12 cellular contexts compared by ENCODE assay signal in the genomic region with DNA sequence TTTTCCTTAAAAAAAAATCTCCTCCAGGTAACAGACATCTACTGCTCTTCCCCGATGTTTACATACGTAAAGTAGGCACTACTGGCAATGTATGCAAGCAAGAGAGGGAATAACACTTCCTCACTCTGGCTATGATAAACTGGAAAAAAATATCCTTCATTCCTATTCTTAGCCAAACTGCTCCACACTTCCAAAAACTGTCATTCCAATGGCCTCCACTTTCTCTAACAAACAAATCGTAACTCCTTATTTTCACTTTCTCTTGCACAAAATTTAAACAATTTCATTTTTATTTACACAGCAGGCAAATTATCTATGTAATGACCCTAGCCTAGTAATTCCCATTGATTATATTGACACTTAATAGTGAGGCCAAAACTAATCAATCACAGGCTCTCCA.
A peak's percentile ranks its signal among the peaks of the same experiment; 100 is the strongest.
DNase-seq lines count a peak whose midpoint lies in the region; ATAC-seq and TF ChIP-seq lines count a peak whose summit lies in the region.
"Had no signal": no experiment of that assay in that cellular context is flagged by ENCODE, and none has a peak within 500 bp of the region (broad histone marks: within the 10 kb centered on the region; RNA-seq: fewer than 3 reads in every experiment).

No MANE protein-coding gene starts in this region.

- ATAC-seq in lower lobe of right lung: no peak
- ATAC-seq in GM21447 (IDR thresholded peaks at IDR 0.05; ENCODE audit: unreplicated experiment): no peak
- ATAC-seq: natural killer cell had no signal

- H3K9me3 ChIP-seq in lower lobe of right lung (no peaks in the 10 kb centered on the region), stomach smooth muscle (ENCODE audit: control insufficient read depth in 2 of 2, low read length in 2 of 2) (no peaks in the 10 kb centered on the region)

- peak overlapping the region; percentile 57 for H3K27ac ChIP-seq in lower lobe of right lung
- H3K27ac ChIP-seq in stomach smooth muscle (ENCODE audit: low read length): no peak overlapping the region

- peak overlapping the region; percentile 41; the same call in 1 of the 2 replicates for H3K4me3 ChIP-seq in HFF-Myc (replicated peaks; ENCODE audit: low read depth, low read length)
- H3K4me3 ChIP-seq in cardiac fibroblast (replicated peaks in 1 of 2; ENCODE audit: low read depth in 2 of 2, low read length in 2 of 2): peak overlapping the region; percentile 4 to 13
- H3K4me3 ChIP-seq in lower lobe of right lung: peak overlapping the region; percentile 36
- peak overlapping the region; percentile 52 to 67 for H3K4me3 ChIP-seq in stomach smooth muscle (ENCODE audit: low read length in 2 of 2)

- peaks cover 19% of the 10 kb centered on the region for H3K4me1 ChIP-seq in lower lobe of right lung
- peaks cover 2% of the 10 kb centered on the region for H3K4me1 ChIP-seq in stomach smooth muscle (ENCODE audit: control insufficient read depth, insufficient read depth, low read length)

- no peak for TF ChIP-seq CTCF in HFF-Myc (IDR thresholded peaks at IDR 0.05; ENCODE audit: low read depth, low read length, missing control alignments)
- TF ChIP-seq CTCF in cardiac fibroblast (IDR thresholded peaks at IDR 0.05; ENCODE audit: low read depth, low read length): no peak
- no peak for TF ChIP-seq CTCF in lower lobe of right lung (IDR thresholded peaks at IDR 0.05)

- no peaks in the 10 kb centered on the region for H3K27me3 ChIP-seq in lower lobe of right lung (ENCODE audit: low read depth)
- H3K27me3 ChIP-seq in stomach smooth muscle (ENCODE audit: control insufficient read depth in 1 of 2, insufficient read depth in 2 of 2, low read length in 2 of 2): no peaks in the 10 kb centered on the region

- no peaks in the 10 kb centered on the region for H3K36me3 ChIP-seq in lower lobe of right lung
- H3K36me3 ChIP-seq in stomach smooth muscle (ENCODE audit: control insufficient read depth in 2 of 2, insufficient read depth in 2 of 2, low read length in 2 of 2): no peaks in the 10 kb centered on the region

- intact Hi-C loops in lower lobe of right lung (cut with DNase I): no loop called here

- DNase-seq in HFF-Myc (ENCODE audit: extremely low read depth, low read depth) (no peak), cardiac fibroblast (ENCODE audit: low read depth in 2 of 2) (no peak), lower lobe of right lung (no peak), T-helper 2 cell (no peak), AG08396 (ENCODE audit: low spot score) (no peak)
- no peak for DNase-seq in stimulated activated CD4-positive, alpha-beta T cell treated with anti-CD3 and anti-CD28 coated beads, Interleukin-12 subunit alpha, Interleukin-12 subunit beta, amount 100 ng/mL, for 4 hours
- DNase-seq: CD4-positive, CD25-positive, alpha-beta regulatory T cell; natural killer cell; NCI-H1092; NCI-H524 had no signal

- H3K9ac ChIP-seq in stomach smooth muscle (ENCODE audit: low read length in 2 of 2): peak overlapping the region in 1 of 2 donors; percentile 42

Comparison
In these comparisons a context has a peak if more than half of its experiments do, and no peak if none do; other contexts are left out.
1. H3K4me3 ChIP-seq: peak in every context shown above with its lines; median percentile 60 in stomach smooth muscle; 41 in HFF-Myc; 36 in lower lobe of right lung; 8 in cardiac fibroblast.